8 cellular contexts compared by ENCODE assay signal in genomic region chr3:22117751-22118346, GRCh38.
DNase-seq lines count a peak whose midpoint lies in the region; FAIRE-seq lines count a peak whose summit lies in the region.

No MANE protein-coding gene starts in this region.

- intact Hi-C loops in activated CD4-positive, alpha-beta memory T cell treated with anti-CD3 and anti-CD28 coated beads for 36 hours (cut with micrococcal nuclease), result no loop called here

- H3K4me1 Mint-ChIP-seq in activated CD4-positive, alpha-beta memory T cell treated with anti-CD3 and anti-CD28 coated beads for 36 hours (ENCODE audit: low read depth), result no peaks in the 10 kb centered on the region

- no peak overlapping the region for H3K4me3 Mint-ChIP-seq in activated CD4-positive, alpha-beta memory T cell treated with anti-CD3 and anti-CD28 coated beads for 36 hours

- CTCF ChIA-PET in activated CD4-positive, alpha-beta memory T cell treated with anti-CD3 and anti-CD28 coated beads for 36 hours (lab: Charles Lee), result no interaction called here

- H3K27ac Mint-ChIP-seq in activated CD4-positive, alpha-beta memory T cell treated with anti-CD3 and anti-CD28 coated beads for 36 hours, result no peak overlapping the region

- H3K36me3 Mint-ChIP-seq in activated CD4-positive, alpha-beta memory T cell treated with anti-CD3 and anti-CD28 coated beads for 36 hours, result no peaks in the 10 kb centered on the region

- POLR2A ChIA-PET in activated CD4-positive, alpha-beta memory T cell treated with anti-CD3 and anti-CD28 coated beads for 36 hours (lab: Charles Lee), result no interaction called here

- FAIRE-seq in endometrium (lab: Jason Lieb, UNC), result peak; percentile 96

- no peaks in the 10 kb centered on the region for H3K9me3 Mint-ChIP-seq in activated CD4-positive, alpha-beta memory T cell treated with anti-CD3 and anti-CD28 coated beads for 36 hours

- no peaks in the 10 kb centered on the region for H3K27me3 Mint-ChIP-seq in activated CD4-positive, alpha-beta memory T cell treated with anti-CD3 and anti-CD28 coated beads for 36 hours

- DNase-seq in SIG-M5 treated with dmso at 0.1 percent for 504 hours (lab: John Stamatoyannopoulos, UW; ENCODE audit: unreplicated experiment), result peak; percentile 42
- no peak for DNase-seq in SIG-M5 (lab: John Stamatoyannopoulos, UW)
- DNase-seq in NCI-H82 treated with DMSO at 0.1 percent for 48 hours (lab: John Stamatoyannopoulos, UW; ENCODE audit: unreplicated experiment), result peak; percentile 19
- DNase-seq in pons (ENCODE audit: low spot score), result peak; percentile 61
- DNase-seq in activated CD4-positive, alpha-beta memory T cell treated with anti-CD3 and anti-CD28 coated beads for 36 hours, result no peak
- no peak for DNase-seq in central memory CD4-positive, alpha-beta T cell
- DNase-seq in activated CD4-positive, alpha-beta T cell treated with anti-CD3 and anti-CD28 coated beads, Interleukin-2, amount 50 U/mL, for 4 hours, result no peak

Comparison
In these comparisons a context has a peak if more than half of its experiments do, and no peak if none do; other contexts are left out.
1. DNase-seq: peak in SIG-M5 treated with dmso at 0.1 percent for 504 hours (single experiment), NCI-H82 treated with DMSO at 0.1 percent for 48 hours (single experiment) and pons (single experiment); none in SIG-M5 (single experiment), activated CD4-positive, alpha-beta memory T cell treated with anti-CD3 and anti-CD28 coated beads for 36 hours (single experiment), central memory CD4-positive, alpha-beta T cell (single experiment) and activated CD4-positive, alpha-beta T cell treated with anti-CD3 and anti-CD28 coated beads, Interleukin-2, amount 50 U/mL, for 4 hours (0 of 2).